20 cellular contexts compared by ENCODE assay signal in genomic region chr20:34045930-34046329, GRCh38. TPM values are rescaled to one million over a fixed set of nuclear protein-coding genes. Genes with fewer than 3 reads are reported as not detected.
DNase-seq lines count a peak whose midpoint lies in the region; ATAC-seq, FAIRE-seq and TF ChIP-seq lines count a peak whose summit lies in the region.
"Had no signal": no experiment of that assay in that cellular context is flagged by ENCODE, and none has a peak within 500 bp of the region (broad histone marks: within the 10 kb centered on the region; RNA-seq: fewer than 3 reads in every experiment).

No MANE protein-coding gene starts in this region.

- H3K4me3 Mint-ChIP-seq in central memory CD8-positive, alpha-beta T cell = no peak overlapping the region
- no peak overlapping the region for H3K4me3 Mint-ChIP-seq in stimulated activated naive B cell treated with anti-CD40 and anti-IgM and Interleukin-4, amounts not matched to agents 10 μg/mL and 1 μg/mL and 100 μg/mL, for 72 hours
- H3K4me3 Mint-ChIP-seq: activated CD4-positive, alpha-beta memory T cell treated with anti-CD3 and anti-CD28 coated beads for 36 hours; stimulated activated naive CD8-positive, alpha-beta T cell treated with anti-CD3 and anti-CD28 coated beads, Interleukin-15, Interleukin-2, amounts not matched to agents 100 ng/mL and 50 ng/mL, for 24 hours had no signal

- H3K27me3 Mint-ChIP-seq in central memory CD8-positive, alpha-beta T cell = no peaks in the 10 kb centered on the region
- no peaks in the 10 kb centered on the region for H3K27me3 Mint-ChIP-seq in stimulated activated naive B cell treated with anti-CD40 and anti-IgM and Interleukin-4, amounts not matched to agents 10 μg/mL and 1 μg/mL and 100 μg/mL, for 72 hours
- H3K27me3 Mint-ChIP-seq: activated CD4-positive, alpha-beta memory T cell treated with anti-CD3 and anti-CD28 coated beads for 36 hours; stimulated activated naive CD8-positive, alpha-beta T cell treated with anti-CD3 and anti-CD28 coated beads, Interleukin-15, Interleukin-2, amounts not matched to agents 100 ng/mL and 50 ng/mL, for 24 hours had no signal

- no peak for TF ChIP-seq EP300 in sigmoid colon (IDR thresholded peaks at IDR 0.05)

- 91 to 92% methylated on average over 3 of the region's 3 CpGs for WGBS in sigmoid colon, 2 donors

- peaks cover 0 to 51% (median 24%) of the 10 kb centered on the region in 4 donors for H3K4me1 ChIP-seq in sigmoid colon
- H3K4me1 ChIP-seq: colonic mucosa had no signal

- no peaks in the 10 kb centered on the region for H3K36me3 ChIP-seq in sigmoid colon
- H3K36me3 ChIP-seq: brain microvascular endothelial cell, colonic mucosa, left lung had no signal

- no peak for ATAC-seq in central memory CD8-positive, alpha-beta T cell (replicated peaks; ENCODE audit: extremely low read depth, poor library complexity, severe bottlenecking)
- ATAC-seq in left lobe of liver (peak; percentile 26), HG02973 (IDR thresholded peaks at IDR 0.05; ENCODE audit: unreplicated experiment) (no peak)
- ATAC-seq in stimulated activated naive B cell treated with anti-CD40 and anti-IgM and Interleukin-4, amounts not matched to agents 10 μg/mL and 1 μg/mL and 100 μg/mL, for 72 hours (replicated peaks) = no peak

- DNase-seq in NCI-H510A treated with DMSO at 0.1 percent for 48 hours (lab: John Stamatoyannopoulos, UW) (peak; percentile 14), NCI-H510A (lab: John Stamatoyannopoulos, UW) (no peak), left lobe of liver (ENCODE audit: low spot score) (no peak), urothelium cell line (ENCODE audit: low spot score) (no peak), sigmoid colon (no peak)
- DNase-seq in central memory CD8-positive, alpha-beta T cell (ENCODE audit: low spot score in 2 of 2) = no peak
- no peak for DNase-seq in stimulated activated naive B cell treated with anti-CD40 and anti-IgM and Interleukin-4, amounts not matched to agents 10 μg/mL and 1 μg/mL and 100 μg/mL, for 72 hours
- DNase-seq: 8988T; activated CD4-positive, alpha-beta memory T cell treated with anti-CD3 and anti-CD28 coated beads for 36 hours; activated gamma-delta T cell treated with Interleukin-2 at 50 U/mL for 16 hours; brain microvascular endothelial cell; left lung; NCI-H1105; NCI-H526; stimulated activated CD4-positive, alpha-beta T cell treated with anti-CD3 and anti-CD28 coated beads, Interleukin-2, amount 100 ng/mL, for 48 hours had no signal

- peak overlapping the region; percentile 14 for H3K27ac Mint-ChIP-seq in central memory CD8-positive, alpha-beta T cell (ENCODE audit: low read depth)
- peak overlapping the region; percentile 52 for H3K27ac Mint-ChIP-seq in stimulated activated naive B cell treated with anti-CD40 and anti-IgM and Interleukin-4, amounts not matched to agents 10 μg/mL and 1 μg/mL and 100 μg/mL, for 72 hours
- H3K27ac Mint-ChIP-seq: activated CD4-positive, alpha-beta memory T cell treated with anti-CD3 and anti-CD28 coated beads for 36 hours had no signal

- H3K27me3 ChIP-seq in sigmoid colon = no peaks in the 10 kb centered on the region
- H3K27me3 ChIP-seq: brain microvascular endothelial cell, colonic mucosa, left lung, tibial nerve had no signal

- H3K4me1 Mint-ChIP-seq in central memory CD8-positive, alpha-beta T cell = peaks cover 88% of the 10 kb centered on the region
- H3K4me1 Mint-ChIP-seq in stimulated activated naive B cell treated with anti-CD40 and anti-IgM and Interleukin-4, amounts not matched to agents 10 μg/mL and 1 μg/mL and 100 μg/mL, for 72 hours = peaks cover 55 to 77% of the 10 kb centered on the region in 2 donors

- no peaks in the 10 kb centered on the region for H3K9me3 Mint-ChIP-seq in central memory CD8-positive, alpha-beta T cell
- no peaks in the 10 kb centered on the region for H3K9me3 Mint-ChIP-seq in stimulated activated naive B cell treated with anti-CD40 and anti-IgM and Interleukin-4, amounts not matched to agents 10 μg/mL and 1 μg/mL and 100 μg/mL, for 72 hours
- H3K9me3 Mint-ChIP-seq: activated CD4-positive, alpha-beta memory T cell treated with anti-CD3 and anti-CD28 coated beads for 36 hours; stimulated activated naive CD8-positive, alpha-beta T cell treated with anti-CD3 and anti-CD28 coated beads, Interleukin-15, Interleukin-2, amounts not matched to agents 100 ng/mL and 50 ng/mL, for 24 hours had no signal

- FAIRE-seq in urothelium cell line (lab: Jason Lieb, UNC) = no peak

- no peak for TF ChIP-seq POLR2A in sigmoid colon (IDR thresholded peaks at IDR 0.05)

- H3K4me3 ChIP-seq in sigmoid colon = no peak overlapping the region
- H3K4me3 ChIP-seq: colonic mucosa, left lung, tibial nerve had no signal

- intact Hi-C loops in sigmoid colon (cut with DNase I) = no loop called here

- H3K27ac ChIP-seq in sigmoid colon = no peak overlapping the region
- H3K27ac ChIP-seq: brain microvascular endothelial cell, colonic mucosa, left lung, tibial nerve, VCaP had no signal

- no peak for TF ChIP-seq CTCF in sigmoid colon (IDR thresholded peaks at IDR 0.05)

- no peaks in the 10 kb centered on the region for H3K9me3 ChIP-seq in sigmoid colon
- H3K9me3 ChIP-seq: colonic mucosa, left lung, tibial nerve had no signal

- peaks cover 8% of the 10 kb centered on the region for H3K36me3 Mint-ChIP-seq in central memory CD8-positive, alpha-beta T cell (ENCODE audit: insufficient read depth)
- H3K36me3 Mint-ChIP-seq in stimulated activated naive B cell treated with anti-CD40 and anti-IgM and Interleukin-4, amounts not matched to agents 10 μg/mL and 1 μg/mL and 100 μg/mL, for 72 hours = peaks cover 10 to 40% of the 10 kb centered on the region in 2 donors
- H3K36me3 Mint-ChIP-seq: activated CD4-positive, alpha-beta memory T cell treated with anti-CD3 and anti-CD28 coated beads for 36 hours had no signal

RNA-seq across cellular contexts. Expression of gene RALY, which starts 52.2 kb away (rescaled TPM):
- total RNA-seq in left lobe of liver (26.8 TPM), sigmoid colon (10 to 100 TPM; 75.1 to 94.5 (median 88.5) TPM)
- polyA plus RNA-seq in sigmoid colon = 100 to 1,000 TPM; 190 to 233 (median 200) TPM
